ENCODE assay signal across 1 cellular context in genomic region chr11:119380816-119381185, GRCh38.
TF ChIP-seq lines count a peak whose summit lies in the region.

No MANE protein-coding gene starts in this region.

TF ChIP-seq in HCT116, 20 proteins besides CTCF, POLR2A, EP300 and RAD21 (continued from another document):
- TF ChIP-seq SIN3A (IDR thresholded peaks at IDR 0.05; ENCODE audit: low read depth), result no peak
- TF ChIP-seq REST (IDR thresholded peaks at IDR 0.05; ENCODE audit: low read depth), result no peak
- no peak for TF ChIP-seq ZNF274 (IDR thresholded peaks at IDR 0.05; ENCODE audit: low read depth, low read length)
